Comparison of ENCODE assay signal across 17 cellular contexts in genomic region chrX:70505451-70505841, GRCh38.
"Had no signal": no experiment of that assay in that cellular context is flagged by ENCODE, and none has a peak within 500 bp of the region (broad histone marks: within the 10 kb centered on the region; RNA-seq: fewer than 3 reads in every experiment).

No MANE protein-coding gene starts in this region.

- H3K27ac ChIP-seq: foreskin keratinocyte, tibial nerve, vagina had no signal

- H3K36me3 ChIP-seq: vagina had no signal

- DNase-seq: activated gamma-delta T cell; amniotic stem cell; effector memory CD4-positive, alpha-beta T cell; foreskin keratinocyte; glutamatergic neuron; hypothalamus; left ventricle myocardium superior; naive thymus-derived CD8-positive, alpha-beta T cell; nucleus accumbens; posterior cingulate gyrus had no signal

- H3K27ac Mint-ChIP-seq: activated naive CD8-positive, alpha-beta T cell; memory B cell; stimulated activated memory B cell treated with anti-CD40 and anti-IgM and Interleukin-4, amounts not matched to agents 10 μg/mL and 1 μg/mL and 100 μg/mL, for 72 hours had no signal

- H3K4me3 ChIP-seq: tibial nerve, vagina had no signal

- H3K4me3 Mint-ChIP-seq: activated CD4-positive, alpha-beta T cell treated with anti-CD3 and anti-CD28 coated beads for 36 hours; activated naive CD8-positive, alpha-beta T cell; central memory CD8-positive, alpha-beta T cell; memory B cell; naive thymus-derived CD8-positive, alpha-beta T cell; stimulated activated memory B cell treated with anti-CD40 and anti-IgM and Interleukin-4, amounts not matched to agents 10 μg/mL and 1 μg/mL and 100 μg/mL, for 72 hours had no signal

- H3K36me3 Mint-ChIP-seq: stimulated activated memory B cell treated with anti-CD40 and anti-IgM and Interleukin-4, amounts not matched to agents 10 μg/mL and 1 μg/mL and 100 μg/mL, for 72 hours had no signal

- H3K9me3 ChIP-seq: tibial nerve, vagina had no signal

- H3K4me1 ChIP-seq: foreskin keratinocyte, tibial nerve, vagina had no signal

- H3K9me3 Mint-ChIP-seq: central memory CD8-positive, alpha-beta T cell; memory B cell; naive thymus-derived CD8-positive, alpha-beta T cell; stimulated activated memory B cell treated with anti-CD40 and anti-IgM and Interleukin-4, amounts not matched to agents 10 μg/mL and 1 μg/mL and 100 μg/mL, for 72 hours had no signal

- H3K27me3 ChIP-seq: foreskin keratinocyte, tibial nerve, vagina had no signal

- ATAC-seq: foreskin keratinocyte; left ventricle myocardium superior; naive thymus-derived CD8-positive, alpha-beta T cell had no signal

- H3K27me3 Mint-ChIP-seq: activated CD4-positive, alpha-beta T cell treated with anti-CD3 and anti-CD28 coated beads for 36 hours; activated naive CD8-positive, alpha-beta T cell; central memory CD8-positive, alpha-beta T cell had no signal
